Comparison of ENCODE assay signal across 1 cellular context in the genomic region with DNA sequence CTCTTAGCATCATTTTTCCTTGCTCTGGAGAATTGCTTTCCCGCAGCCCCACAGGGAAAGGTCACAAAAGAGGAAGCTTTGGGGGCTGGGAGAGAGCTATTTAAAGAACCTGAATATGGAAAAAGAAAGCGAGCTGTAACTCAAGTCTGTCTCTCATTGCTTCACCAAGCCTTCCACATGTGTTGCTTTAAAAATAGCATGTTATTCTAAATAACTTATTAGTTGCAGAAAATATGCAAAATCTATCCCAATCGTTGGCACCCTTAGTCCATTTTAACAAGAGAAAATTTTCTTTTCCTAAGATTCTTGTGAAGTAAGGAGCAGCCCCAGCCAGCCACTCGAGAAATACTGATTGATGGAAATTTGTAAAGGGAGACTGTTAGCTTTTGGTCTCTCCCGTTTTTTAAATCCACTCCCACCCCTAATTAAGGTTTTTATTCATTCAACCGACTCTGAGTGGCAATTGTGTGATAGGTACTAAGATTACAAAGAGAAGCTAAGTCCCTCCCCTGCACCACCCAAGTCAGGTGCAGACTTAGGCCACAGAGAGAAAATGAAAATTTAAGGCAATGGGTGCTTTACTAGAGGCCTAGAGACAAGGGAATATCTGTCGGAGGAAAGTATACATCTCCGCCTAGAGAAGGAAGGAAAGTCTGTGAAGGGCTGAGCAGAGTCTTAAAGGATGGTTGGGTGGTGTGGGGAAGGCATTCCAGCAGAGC.
TF ChIP-seq lines count a peak whose summit lies in the region.

No MANE protein-coding gene starts in this region.

TF ChIP-seq in H1, 55 proteins besides CTCF, POLR2A, EP300 and RAD21:
- TF ChIP-seq TAF1 (IDR thresholded peaks at IDR 0.05; ENCODE audit: low read depth, low read length) (no peak), SIRT6 (IDR thresholded peaks at IDR 0.05; ENCODE audit: low read length) (no peak), SUZ12 (IDR thresholded peaks at IDR 0.05; ENCODE audit: low read length) (no peak), KDM5A (IDR thresholded peaks at IDR 0.05; ENCODE audit: low read length) (no peak), SP4 (IDR thresholded peaks at IDR 0.05; ENCODE audit: low read length) (no peak), KDM1A (IDR thresholded peaks at IDR 0.05; ENCODE audit: borderline replicate concordance, low read length) (no peak)
- TF ChIP-seq, protein P1, sequence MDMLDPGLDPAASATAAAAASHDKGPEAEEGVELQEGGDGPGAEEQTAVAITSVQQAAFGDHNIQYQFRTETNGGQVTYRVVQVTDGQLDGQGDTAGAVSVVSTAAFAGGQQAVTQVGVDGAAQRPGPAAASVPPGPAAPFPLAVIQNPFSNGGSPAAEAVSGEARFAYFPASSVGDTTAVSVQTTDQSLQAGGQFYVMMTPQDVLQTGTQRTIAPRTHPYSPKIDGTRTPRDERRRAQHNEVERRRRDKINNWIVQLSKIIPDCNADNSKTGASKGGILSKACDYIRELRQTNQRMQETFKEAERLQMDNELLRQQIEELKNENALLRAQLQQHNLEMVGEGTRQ (IDR thresholded peaks at IDR 0.05; ENCODE audit: low read length): no peak
